ENCODE assay signal across 8 cellular contexts in the genomic region with DNA sequence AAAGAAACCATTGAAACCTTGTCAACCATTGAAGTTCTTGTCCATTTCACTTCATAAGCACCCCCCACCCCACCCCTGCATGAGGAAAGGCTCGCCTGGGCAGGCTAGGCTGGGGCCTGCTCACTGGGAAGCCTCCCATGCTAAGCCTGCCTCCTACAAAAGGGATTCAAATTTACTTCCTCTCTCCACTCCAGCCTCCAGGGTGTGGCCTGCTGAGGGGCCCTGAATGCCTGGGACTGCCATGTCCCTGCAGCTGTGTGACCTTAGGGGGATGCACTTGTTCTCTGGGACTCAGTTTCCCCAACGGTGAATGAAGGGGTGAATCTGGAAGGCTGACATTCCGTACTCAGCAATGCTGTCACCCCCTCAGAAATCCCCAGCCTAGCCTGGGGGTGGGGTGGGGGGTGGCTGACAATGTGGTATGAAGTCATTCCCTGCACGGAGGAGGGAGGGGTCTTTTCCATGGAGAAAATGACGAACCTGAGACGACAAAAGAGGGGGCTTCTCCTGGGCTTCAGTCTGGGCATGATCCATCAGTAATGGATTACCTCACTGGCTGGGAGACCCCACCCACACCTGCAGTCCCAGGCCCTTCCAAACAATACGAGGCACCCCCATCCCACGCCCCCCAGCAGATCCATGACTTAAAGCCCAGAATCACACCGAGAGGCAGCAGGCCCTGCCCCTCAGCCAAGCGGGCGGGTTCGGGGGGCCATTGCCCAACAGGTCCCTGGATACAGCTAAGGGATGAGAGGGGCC. TPM values are rescaled to one million over a fixed set of nuclear protein-coding genes. Genes with fewer than 3 reads are reported as not detected.
DNase-seq lines count a peak whose midpoint lies in the region; ATAC-seq and TF ChIP-seq lines count a peak whose summit lies in the region.

No MANE protein-coding gene starts in this region.

- H3K9me3 Mint-ChIP-seq in HFFc6, result no peaks in the 10 kb centered on the region

- H3K9me3 ChIP-seq in SU-DHL-6 (ENCODE audit: insufficient read depth, low read length) (no peaks in the 10 kb centered on the region), gastrocnemius medialis (no peaks in the 10 kb centered on the region)

- intact Hi-C loops in gastrocnemius medialis (cut with DNase I; ENCODE audit: low total_unique reads), result loop anchor here (2.0 kb wide), 1 partner anchor 77 kb away; a partner anchor contains a TSS

- no peaks in the 10 kb centered on the region for H3K79me2 ChIP-seq in SU-DHL-6 (ENCODE audit: insufficient read depth, low read length)

- no peak for DNase-seq in HFFc6
- DNase-seq in foreskin keratinocyte, result no peak
- no peak for DNase-seq in gastrocnemius medialis
- DNase-seq in superior temporal gyrus (ENCODE audit: extremely low spot score), result no peak
- no peak for DNase-seq in NK-92 treated with Interleukin-12 subunit alpha and Interleukin-12 subunit beta, amount 100 ng/mL, for 24 hours (lab: John Stamatoyannopoulos, UW)
- no peak for DNase-seq in G401 (ENCODE audit: low spot score)

- H4K20me1 ChIP-seq in SU-DHL-6 (ENCODE audit: low read depth, low read length), result no peaks in the 10 kb centered on the region

- no peaks in the 10 kb centered on the region; the same call in 1 of the 2 replicates for H3K36me3 Mint-ChIP-seq in HFFc6 (ENCODE audit: low read depth)

- peak overlapping the region; percentile 54; the same call in 1 of the 2 replicates for H3K9ac ChIP-seq in SU-DHL-6 (ENCODE audit: low read length)

- H3K4me1 Mint-ChIP-seq in HFFc6 (ENCODE audit: low read depth), result peaks cover 21% of the 10 kb centered on the region

- H3K4me2 ChIP-seq in SU-DHL-6 (ENCODE audit: low read depth, low read length, poor library complexity, severe bottlenecking), result peak overlapping the region; percentile 77

- peak overlapping the region; percentile 95 for H3K4me3 Mint-ChIP-seq in HFFc6

- no peak for TF ChIP-seq CTCF in HFFc6 (IDR thresholded peaks at IDR 0.05)
- no peak for TF ChIP-seq CTCF in SU-DHL-6 (IDR thresholded peaks at IDR 0.05; ENCODE audit: insufficient read depth, low read length, poor library complexity, severe bottlenecking)
- no peak for TF ChIP-seq CTCF in foreskin keratinocyte (conservative IDR thresholded peaks at IDR 0.05)
- no peak for TF ChIP-seq CTCF in gastrocnemius medialis (IDR thresholded peaks at IDR 0.05 in 4 of 5, conservative IDR thresholded peaks at IDR 0.05 in 1 of 5)

- TF ChIP-seq POLR2A in gastrocnemius medialis (IDR thresholded peaks at IDR 0.05), result no peak

- no peak overlapping the region for H2AFZ ChIP-seq in SU-DHL-6 (ENCODE audit: low read depth, low read length, severe bottlenecking)

- ATAC-seq in foreskin keratinocyte (peak; percentile 28), gastrocnemius medialis (no peak), HG03457 (IDR thresholded peaks at IDR 0.05; ENCODE audit: unreplicated experiment) (no peak)

- H3K9me2 ChIP-seq in SU-DHL-6 (replicated peaks; ENCODE audit: insufficient read depth, low read length), result no peaks in the 10 kb centered on the region

- H3K27ac ChIP-seq in SU-DHL-6 (ENCODE audit: low read depth, low read length) (no peak overlapping the region), foreskin keratinocyte (peak overlapping the region; percentile 38), gastrocnemius medialis (no peak overlapping the region)

- H3K4me3 ChIP-seq in SU-DHL-6 (ENCODE audit: insufficient read depth, low read length, poor library complexity, severe bottlenecking), result peak overlapping the region; percentile 59
- peak overlapping the region; percentile 59 to 83 (median 72) for H3K4me3 ChIP-seq in gastrocnemius medialis

- H3K27me3 Mint-ChIP-seq in HFFc6 (ENCODE audit: insufficient read depth), result peaks cover 2% of the 10 kb centered on the region

- in situ Hi-C loops in gastrocnemius medialis (cut with MboI; ENCODE audit: low sequenced_read_pairs in 4 of 4), result no loop called here
- in situ Hi-C loops in G401 (cut with HindIII; ENCODE audit: low sequenced_read_pairs), result no loop called here

- H3K27ac Mint-ChIP-seq in HFFc6, result no peak overlapping the region

- H3K36me3 ChIP-seq in SU-DHL-6 (ENCODE audit: low read length) (no peaks in the 10 kb centered on the region), gastrocnemius medialis (no peaks in the 10 kb centered on the region)

- H3K27me3 ChIP-seq in SU-DHL-6 (ENCODE audit: low read length) (no peaks in the 10 kb centered on the region), foreskin keratinocyte (no peaks in the 10 kb centered on the region), gastrocnemius medialis (no peaks in the 10 kb centered on the region)

- no peaks in the 10 kb centered on the region for H3K4me1 ChIP-seq in foreskin keratinocyte
- peaks cover 8 to 15% of the 10 kb centered on the region in 2 donors for H3K4me1 ChIP-seq in gastrocnemius medialis

- 0 out of 2 replicates have a peak, but pooled peaks cover 4% of the 10 kb centered on the region for H3F3A ChIP-seq in SU-DHL-6 (ENCODE audit: insufficient read depth)

RNA-seq across cellular contexts. Expression of a gene that starts 1.1 kb away (rescaled TPM):
- total RNA-seq in HFFc6 (2021; fragmentation: NEBNext Ultra II Directional; extraction: Animal tissue kit (Norgen Biotek cat#: 25700)), result 10 to 100 TPM; 53.9 to 70.1 (median 57.8) TPM
- 108 and 112 TPM in 2 replicates for total RNA-seq in foreskin keratinocyte
- polyA plus RNA-seq in foreskin keratinocyte, result 93.5 and 102 TPM in 2 replicates
- total RNA-seq in gastrocnemius medialis, result 10 to 100 TPM; 45.1 to 99.9 (median 53.7) TPM
- total RNA-seq in G401 (2014; rRNA removed; shearing (Covaris generic)), result 32.8 and 71.4 TPM in 2 replicates

RNA-seq across cellular contexts. Expression of a gene that starts 45.2 kb away (rescaled TPM):
- not detected for total RNA-seq in HFFc6 (2021; fragmentation: NEBNext Ultra II Directional; extraction: Animal tissue kit (Norgen Biotek cat#: 25700))
- total RNA-seq in foreskin keratinocyte, result not detected in 2 replicates
- polyA plus RNA-seq in foreskin keratinocyte, result not detected in 2 replicates
- 1 to 10 TPM in 2 of 4 donors, under 1 TPM in 2; 0.70 to 6.4 (median 2.1) TPM for total RNA-seq in gastrocnemius medialis
- not detected in 2 replicates for total RNA-seq in G401 (2014; rRNA removed; shearing (Covaris generic))
